Comparison of ENCODE assay signal across 1 cellular context in genomic region chr5:42587056-42587723, GRCh38.
TF ChIP-seq lines count a peak whose summit lies in the region.

No MANE protein-coding gene starts in this region.

TF ChIP-seq in H1, 55 proteins besides CTCF, POLR2A, EP300 and RAD21:
- no peak for TF ChIP-seq PHF8 (conservative IDR thresholded peaks at IDR 0.05; ENCODE audit: low read depth, low read length)
- no peak for TF ChIP-seq CBX5 (IDR thresholded peaks at IDR 0.05; ENCODE audit: low read depth, low read length)
- no peak for TF ChIP-seq USF2 (IDR thresholded peaks at IDR 0.05; ENCODE audit: low read length)
- TF ChIP-seq SIN3A (conservative IDR thresholded peaks at IDR 0.05 in 1 of 2, IDR thresholded peaks at IDR 0.05 in 1 of 2; ENCODE audit: low read depth in 1 of 2, low read length in 2 of 2): no peak
- TF ChIP-seq E2F6 (IDR thresholded peaks at IDR 0.05): no peak
- no peak for TF ChIP-seq TEAD4 (IDR thresholded peaks at IDR 0.05; ENCODE audit: low read depth, low read length)
- TF ChIP-seq SIX5 (IDR thresholded peaks at IDR 0.05; ENCODE audit: low read depth, low read length): no peak
- no peak for TF ChIP-seq SP4 (IDR thresholded peaks at IDR 0.05; ENCODE audit: low read length)
